ENCODE assay signal across 12 cellular contexts in genomic region chr17:45111838-45112237, GRCh38. TPM values are rescaled to one million over a fixed set of nuclear protein-coding genes. Genes with fewer than 3 reads are reported as not detected.
DNase-seq lines count a peak whose midpoint lies in the region; ATAC-seq and TF ChIP-seq lines count a peak whose summit lies in the region.
"Had no signal": no experiment of that assay in that cellular context is flagged by ENCODE, and none has a peak within 500 bp of the region (broad histone marks: within the 10 kb centered on the region; RNA-seq: fewer than 3 reads in every experiment).

No MANE protein-coding gene starts in this region.

- intact Hi-C loops in activated B cell treated with CpG ODN at 0.5 μM for 24 hours (cut with micrococcal nuclease) = no loop called here
- intact Hi-C loops in right cardiac atrium (cut with DNase I) = no loop called here
- intact Hi-C loops in stomach (cut with DNase I; ENCODE audit: low total_unique reads) = no loop called here

- peaks cover 26 to 88% (median 64%) of the 10 kb centered on the region in 4 donors for H3K36me3 ChIP-seq in stomach

- WGBS in right cardiac atrium = 90% methylated on average over 11 of the region's 11 CpGs
- WGBS in stomach, 5 donors = 91 to 95% (median 95%) methylated on average over 11 of the region's 11 CpGs

- H3K27me3 ChIP-seq in right cardiac atrium (ENCODE audit: control insufficient read depth, insufficient read depth) (no peaks in the 10 kb centered on the region), stomach (no peaks in the 10 kb centered on the region)

- no peaks in the 10 kb centered on the region for H3K9me3 ChIP-seq in right cardiac atrium (ENCODE audit: control insufficient read depth, low read length)
- no peaks in the 10 kb centered on the region for H3K9me3 ChIP-seq in stomach

- POLR2A ChIA-PET in activated B cell treated with CpG ODN at 0.5 μM for 24 hours (lab: Charles Lee) = interaction anchor here (0.7 kb wide), 2 partner anchors 38 to 49 kb away, joined by 3 to 16 read pairs; no protein-coding TSS in a partner anchor

- TF ChIP-seq EP300 in stomach (IDR thresholded peaks at IDR 0.05) = no peak

- H3K9me3 Mint-ChIP-seq in activated B cell treated with CpG ODN at 0.5 μM for 24 hours (no peaks in the 10 kb centered on the region), glutamatergic neuron (ENCODE audit: unreplicated experiment) (no peaks in the 10 kb centered on the region)

- H3K4me1 Mint-ChIP-seq in activated B cell treated with CpG ODN at 0.5 μM for 24 hours = peaks cover 13% of the 10 kb centered on the region
- peaks cover 9% of the 10 kb centered on the region for H3K4me1 Mint-ChIP-seq in glutamatergic neuron (ENCODE audit: low read depth, unreplicated experiment)

- H3K27ac Mint-ChIP-seq in activated B cell treated with CpG ODN at 0.5 μM for 24 hours (no peak overlapping the region), glutamatergic neuron (ENCODE audit: unreplicated experiment) (no peak overlapping the region)

- H3K27me3 Mint-ChIP-seq in activated B cell treated with CpG ODN at 0.5 μM for 24 hours (no peaks in the 10 kb centered on the region), glutamatergic neuron (ENCODE audit: unreplicated experiment) (peaks cover 5% of the 10 kb centered on the region)

- TF ChIP-seq CTCF in activated B cell treated with CpG ODN at 0.5 μM for 24 hours (IDR thresholded peaks at IDR 0.05) = no peak
- TF ChIP-seq CTCF in stomach (IDR thresholded peaks at IDR 0.05) = no peak
- no peak for TF ChIP-seq CTCF in glutamatergic neuron (IDR thresholded peaks at IDR 0.05; ENCODE audit: partially characterized antibody, unreplicated experiment)

- TF ChIP-seq POLR2A in stomach (IDR thresholded peaks at IDR 0.05) = no peak

- CTCF ChIA-PET in activated B cell treated with CpG ODN at 0.5 μM for 24 hours (lab: Charles Lee) = interaction anchor here (1.5 kb wide), 1 partner anchor 13 kb away, joined by 4 read pairs; no protein-coding TSS in a partner anchor

- H3K4me3 Mint-ChIP-seq in activated B cell treated with CpG ODN at 0.5 μM for 24 hours = no peak overlapping the region
- H3K4me3 Mint-ChIP-seq in glutamatergic neuron (ENCODE audit: unreplicated experiment) = no peak overlapping the region

- no peak overlapping the region for H3K4me3 ChIP-seq in right cardiac atrium (ENCODE audit: low read length)
- H3K4me3 ChIP-seq in stomach = no peak overlapping the region

- H3K4me1 ChIP-seq in right cardiac atrium (ENCODE audit: control insufficient read depth, insufficient read depth, low read length) = peaks cover 6% of the 10 kb centered on the region
- peaks cover 6 to 49% (median 24%) of the 10 kb centered on the region in 4 donors for H3K4me1 ChIP-seq in stomach

- H3K36me3 Mint-ChIP-seq in activated B cell treated with CpG ODN at 0.5 μM for 24 hours (ENCODE audit: low read depth) = peaks cover 25% of the 10 kb centered on the region
- H3K36me3 Mint-ChIP-seq in glutamatergic neuron (ENCODE audit: unreplicated experiment) = no peaks in the 10 kb centered on the region

- peak; percentile 12 for DNase-seq in DMS79 (lab: John Stamatoyannopoulos, UW)
- DNase-seq in activated B cell treated with CpG ODN at 0.5 μM for 24 hours = no peak
- DNase-seq in right cardiac atrium = no peak
- DNase-seq in stomach = no peak
- DNase-seq in glutamatergic neuron = no peak
- no peak for DNase-seq in middle frontal gyrus (ENCODE audit: extremely low spot score, low spot score)
- DNase-seq: activated naive CD4-positive, alpha-beta T cell treated with Interleukin-2 at 50 U/mL for 16 hours; NCI-H187; NCI-H774 had no signal

- ATAC-seq in activated B cell treated with CpG ODN at 0.5 μM for 24 hours (ENCODE audit: low read depth) = peak; percentile 50
- ATAC-seq in right cardiac atrium = no peak
- no peak for ATAC-seq in GM21723 (IDR thresholded peaks at IDR 0.05; ENCODE audit: unreplicated experiment)
- ATAC-seq in activated CD4-positive, CD25-positive, alpha-beta regulatory T cell treated with anti-CD3 and anti-CD28 coated beads, Interleukin-2, amount 50 U/mL, for 24 hours = no peak

- H3K27ac ChIP-seq in right cardiac atrium (ENCODE audit: low read length) (peak overlapping the region; percentile 97), stomach (peak overlapping the region in 3 of 5 donors; percentile 22 to 77 (median 66))
- H3K27ac ChIP-seq: HL-60 had no signal

RNA-seq across cellular contexts. Expression of gene PLCD3, which starts 20.5 kb away (rescaled TPM):
- total RNA-seq in activated B cell treated with CpG ODN at 0.5 μM for 24 hours = 0.61 and 1.4 TPM in 2 replicates
- 100 to 1,000 TPM in 3 of 4 donors, 10 to 100 TPM in 1; 94.2 to 164 (median 138) TPM for total RNA-seq in right cardiac atrium
- polyA plus RNA-seq in right cardiac atrium = 100 TPM
- 100 to 1,000 TPM in 1 of 5 donors, 10 to 100 TPM in 3, 1 to 10 TPM in 1; 7.6 to 215 (median 31.0) TPM for total RNA-seq in stomach
- polyA plus RNA-seq in stomach = 100 to 1,000 TPM in 1 of 3 donors, 10 to 100 TPM in 2; 17.2 to 106 (median 53.2) TPM
- 6.2 TPM for total RNA-seq in glutamatergic neuron (ENCODE audit: unreplicated experiment)

RNA-seq across cellular contexts. Expression of gene ACBD4, which starts 23.6 kb away (rescaled TPM):
- total RNA-seq in activated B cell treated with CpG ODN at 0.5 μM for 24 hours = 20.1 and 20.6 TPM in 2 replicates
- 10 to 100 TPM; 11.9 to 14.8 (median 12.6) TPM for total RNA-seq in right cardiac atrium
- polyA plus RNA-seq in right cardiac atrium = 12.0 TPM
- 10 to 100 TPM in 3 of 5 donors, 1 to 10 TPM in 2; 4.6 to 24.6 (median 15.2) TPM for total RNA-seq in stomach
- 10 to 100 TPM; 16.1 to 23.1 (median 18.1) TPM for polyA plus RNA-seq in stomach
- total RNA-seq in glutamatergic neuron (ENCODE audit: unreplicated experiment) = 3.7 TPM

RNA-seq across cellular contexts. Expression of gene HEXIM1, which starts 36.4 kb away (rescaled TPM):
- total RNA-seq in activated B cell treated with CpG ODN at 0.5 μM for 24 hours = 19.5 and 21.5 TPM in 2 replicates
- total RNA-seq in right cardiac atrium = 10 to 100 TPM; 37.1 to 42.6 (median 40.6) TPM
- 21.2 TPM for polyA plus RNA-seq in right cardiac atrium
- total RNA-seq in stomach = 10 to 100 TPM in 3 of 5 donors, 1 to 10 TPM in 2; 6.4 to 23.8 (median 13.0) TPM
- polyA plus RNA-seq in stomach = 10 to 100 TPM; 15.4 to 20.5 (median 16.1) TPM
- 13.0 TPM for total RNA-seq in glutamatergic neuron (ENCODE audit: unreplicated experiment)

RNA-seq across cellular contexts. Expression of gene HEXIM2, which starts 49.8 kb away (rescaled TPM):
- 8.9 and 11.1 TPM in 2 replicates for total RNA-seq in activated B cell treated with CpG ODN at 0.5 μM for 24 hours
- 1 to 10 TPM; 3.5 to 8.2 (median 6.6) TPM for total RNA-seq in right cardiac atrium
- 6.5 TPM for polyA plus RNA-seq in right cardiac atrium
- total RNA-seq in stomach = 10 to 100 TPM in 2 of 5 donors, 1 to 10 TPM in 2, under 1 TPM in 1; 0.92 to 34.4 (median 6.7) TPM
- 10 to 100 TPM; 10.8 to 12.5 (median 11.1) TPM for polyA plus RNA-seq in stomach
- 8.4 TPM for total RNA-seq in glutamatergic neuron (ENCODE audit: unreplicated experiment)

RNA-seq across cellular contexts. Expression of gene NMT1, which starts 50.7 kb away (rescaled TPM):
- total RNA-seq in activated B cell treated with CpG ODN at 0.5 μM for 24 hours = 154 and 164 TPM in 2 replicates
- 100 to 1,000 TPM in 1 of 4 donors, 10 to 100 TPM in 3; 66.3 to 105 (median 72.2) TPM for total RNA-seq in right cardiac atrium
- 33.4 TPM for polyA plus RNA-seq in right cardiac atrium
- total RNA-seq in stomach = 100 to 1,000 TPM in 2 of 5 donors, 10 to 100 TPM in 3; 30.1 to 229 (median 74.0) TPM
- 100 to 1,000 TPM in 1 of 3 donors, 10 to 100 TPM in 2; 23.3 to 230 (median 49.7) TPM for polyA plus RNA-seq in stomach
- total RNA-seq in glutamatergic neuron (ENCODE audit: unreplicated experiment) = 96.5 TPM
